ENCODE assay signal across 24 cellular contexts in the genomic region with DNA sequence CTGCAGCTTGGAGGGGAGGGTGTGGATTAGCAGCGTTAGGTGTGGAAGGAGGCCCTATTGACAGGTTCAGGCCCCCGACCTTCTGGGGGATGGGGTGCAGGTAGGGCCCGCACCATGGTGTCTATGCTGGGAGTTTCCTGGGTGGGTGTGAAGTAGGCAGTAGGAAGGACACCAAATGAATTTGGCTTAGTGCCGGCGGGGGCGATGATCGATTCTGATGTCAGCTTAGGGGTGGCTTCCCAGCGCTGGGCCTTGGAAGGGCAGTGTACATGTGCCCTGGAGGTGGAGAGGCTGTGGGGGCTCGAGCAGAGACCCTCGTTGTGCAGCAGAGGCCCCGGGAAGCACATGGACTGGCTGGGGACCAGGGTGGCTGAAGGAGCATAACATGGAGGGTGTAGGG. TPM values are rescaled to one million over a fixed set of nuclear protein-coding genes. Genes with fewer than 3 reads are reported as not detected.
DNase-seq lines count a peak whose midpoint lies in the region; ATAC-seq, FAIRE-seq and TF ChIP-seq lines count a peak whose summit lies in the region.
"Had no signal": no experiment of that assay in that cellular context is flagged by ENCODE, and none has a peak within 500 bp of the region (broad histone marks: within the 10 kb centered on the region; RNA-seq: fewer than 3 reads in every experiment).

No MANE protein-coding gene starts in this region.

- H3K9me3 Mint-ChIP-seq in endodermal cell = peaks cover 17% of the 10 kb centered on the region
- H3K9me3 Mint-ChIP-seq in nephron progenitor cell = peaks cover 25% of the 10 kb centered on the region

- no peak overlapping the region for H3K27ac ChIP-seq in HepG2 (ENCODE audit: extremely low read length, insufficient read depth, low read length)
- H3K27ac ChIP-seq in right lobe of liver = no peak overlapping the region
- no peak overlapping the region for H3K27ac ChIP-seq in endodermal cell (ENCODE audit: low read depth, low read length)
- no peak overlapping the region for H3K27ac ChIP-seq in neuronal stem cell (replicated peaks; ENCODE audit: low read length)
- H3K27ac ChIP-seq: A549; BLaER1 treated with 17β-estradiol and CSF1 and Interleukin-3, amounts not matched to agents 10 nM and 100 nM had no signal

- TF ChIP-seq CTCF in HepG2 (CRISPR knock-in tag; IDR thresholded peaks at IDR 0.05) (no peak), right lobe of liver (IDR thresholded peaks at IDR 0.05) (no peak), endodermal cell (conservative IDR thresholded peaks at IDR 0.05) (no peak), nephron progenitor cell (IDR thresholded peaks at IDR 0.05) (no peak)

- 38% methylated on average over 11 of the region's 11 CpGs for WGBS in HepG2 (ENCODE audit: low lambda C conversion rate)
- 53% methylated on average over 11 of the region's 11 CpGs for WGBS in right lobe of liver (ENCODE audit: insufficient coverage, low coverage, low lambda C conversion rate, missing lambda C conversion rate)
- 91 to 100% methylated on average over 6 to 11 of the region's 11 CpGs for WGBS in endodermal cell (ENCODE audit: insufficient coverage in 1 of 2, insufficient read length in 1 of 2), 2 experiments
- no CpG with 5 or more reads among the region's 11 CpGs for WGBS in neuronal stem cell (ENCODE audit: extremely low coverage in 2 of 2, insufficient read length in 2 of 2, insufficient replicate concordance in 1 of 2), 2 donors

- H4K20me1 ChIP-seq in HepG2 (ENCODE audit: insufficient read depth, low read length) = no peaks in the 10 kb centered on the region
- H4K20me1 ChIP-seq: BLaER1 treated with 17β-estradiol and CSF1 and Interleukin-3, amounts not matched to agents 10 nM and 100 nM had no signal

- peaks cover 4 to 67% of the 10 kb centered on the region in 2 experiments for H3K27me3 ChIP-seq in HepG2 (ENCODE audit: control insufficient read depth in 1 of 2, insufficient read depth in 2 of 2, low read length in 2 of 2)
- H3K27me3 ChIP-seq in right lobe of liver = no peaks in the 10 kb centered on the region
- H3K27me3 ChIP-seq in endodermal cell (ENCODE audit: control insufficient read depth, insufficient read depth, low read length, poor library complexity, severe bottlenecking) = no peaks in the 10 kb centered on the region
- peaks cover 0 to 6% (median 0%) of the 10 kb centered on the region in 3 experiments for H3K27me3 ChIP-seq in neuronal stem cell (ENCODE audit: control insufficient read depth in 3 of 3, insufficient read depth in 3 of 3, low read depth in 1 of 3, low read length in 3 of 3)
- H3K27me3 ChIP-seq: BLaER1 treated with 17β-estradiol and CSF1 and Interleukin-3, amounts not matched to agents 10 nM and 100 nM had no signal

- TF ChIP-seq EP300 in HepG2 (IDR thresholded peaks at IDR 0.05; ENCODE audit: low read depth in 2 of 2, low read length in 2 of 2) (no peak), HepG2 (CRISPR knock-in tag; IDR thresholded peaks at IDR 0.05; ENCODE audit: borderline replicate concordance) (no peak)

- no peaks in the 10 kb centered on the region for H3K9me3 ChIP-seq in HepG2 (ENCODE audit: low read length)
- no peaks in the 10 kb centered on the region for H3K9me3 ChIP-seq in right lobe of liver
- peaks cover 23% of the 10 kb centered on the region for H3K9me3 ChIP-seq in endodermal cell (ENCODE audit: control insufficient read depth, low read length)
- peaks cover 0 to 3% of the 10 kb centered on the region in 2 donors for H3K9me3 ChIP-seq in neuronal stem cell (replicated peaks in 1 of 2; ENCODE audit: control insufficient read depth in 2 of 2, insufficient read depth in 1 of 2, low read depth in 1 of 2, low read length in 2 of 2)
- H3K9me3 ChIP-seq: BE2C had no signal

- TF ChIP-seq POLR2A in HepG2 (IDR thresholded peaks at IDR 0.05; ENCODE audit: insufficient read depth in 1 of 2, low read depth in 2 of 2, low read length in 2 of 2) = no peak
- TF ChIP-seq POLR2A in right lobe of liver (IDR thresholded peaks at IDR 0.05) = no peak

- no peak overlapping the region for H4K8ac ChIP-seq in neuronal stem cell (ENCODE audit: low read depth, low read length)

- H3K27me3 Mint-ChIP-seq in endodermal cell (ENCODE audit: insufficient read depth) (peaks cover 20% of the 10 kb centered on the region), nephron progenitor cell (ENCODE audit: low read depth, poor library complexity) (peaks cover 38% of the 10 kb centered on the region)

- H3K79me1 ChIP-seq in neuronal stem cell (ENCODE audit: low read depth, low read length) = no peaks in the 10 kb centered on the region

- DNase-seq in HepG2 (ENCODE audit: low spot score) = no peak
- DNase-seq in right lobe of liver = no peak
- DNase-seq in endodermal cell = peak; percentile 12
- DNase-seq in neuronal stem cell (ENCODE audit: low spot score) = no peak
- DNase-seq in nephron progenitor cell = no peak
- DNase-seq: 8988T; ACHN; AML-193; BE2C; CD4-positive, alpha-beta T cell; CD8-positive, alpha-beta memory T cell; DMS 273 treated with DMSO at 0.1 percent for 48 hours; DMS79; EL; GDM1; GOT3; H7; HCEC 1CT had no signal

- BruUV-seq in HepG2 (replicated peaks; lab: Mats Ljungman, UMichigan) = no TSS peak

- CTCF ChIA-PET in HepG2 (lab: Yijun Ruan, JAX; ENCODE audit: low intra/inter-chr PET ratio, low total read pairs) = no interaction called here

- H2AK5ac ChIP-seq in neuronal stem cell (ENCODE audit: low read depth, low read length) = peak overlapping the region; percentile 31

- H3K4me1 ChIP-seq in HepG2 (ENCODE audit: insufficient read depth, low read length) (no peaks in the 10 kb centered on the region), right lobe of liver (peaks cover 0 to 4% (median 0%) of the 10 kb centered on the region in 4 donors), endodermal cell (ENCODE audit: control insufficient read depth, insufficient read depth, low read length) (peaks cover 3% of the 10 kb centered on the region), neuronal stem cell (ENCODE audit: control insufficient read depth in 2 of 2, insufficient read depth in 1 of 2, low read depth in 1 of 2, low read length in 2 of 2) (peaks cover 0 to 6% of the 10 kb centered on the region in 2 donors)
- H3K4me1 ChIP-seq: A549, BE2C had no signal

- no peaks in the 10 kb centered on the region for H3K36me3 ChIP-seq in HepG2 (replicated peaks in 1 of 2; ENCODE audit: control insufficient read depth in 1 of 2, insufficient read depth in 2 of 2, low read length in 2 of 2)
- no peaks in the 10 kb centered on the region for H3K36me3 ChIP-seq in right lobe of liver
- H3K36me3 ChIP-seq in endodermal cell (ENCODE audit: control insufficient read depth, insufficient read depth, low read length) = no peaks in the 10 kb centered on the region
- no peaks in the 10 kb centered on the region for H3K36me3 ChIP-seq in neuronal stem cell (replicated peaks in 1 of 2; ENCODE audit: control insufficient read depth in 2 of 2, insufficient read depth in 2 of 2, low read length in 2 of 2)
- H3K36me3 ChIP-seq: BE2C; BLaER1 treated with 17β-estradiol and CSF1 and Interleukin-3, amounts not matched to agents 10 nM and 100 nM had no signal

- POLR2A ChIA-PET in HepG2 (lab: Yijun Ruan, JAX) = no interaction called here

- H3K14ac ChIP-seq in neuronal stem cell (ENCODE audit: low read length) = no peak overlapping the region

- no peak overlapping the region for H3K23ac ChIP-seq in neuronal stem cell (ENCODE audit: low read depth, low read length, poor library complexity)

- no peak for ATAC-seq in HepG2
- ATAC-seq in right lobe of liver = no peak
- no peak for ATAC-seq in GM18517 (IDR thresholded peaks at IDR 0.05; ENCODE audit: unreplicated experiment)
- ATAC-seq: GM12878 had no signal

- H3K4me1 Mint-ChIP-seq in endodermal cell (peaks cover 8% of the 10 kb centered on the region), nephron progenitor cell (peaks cover 24% of the 10 kb centered on the region)

- H2BK12ac ChIP-seq in neuronal stem cell (ENCODE audit: low read length) = no peak overlapping the region

- intact Hi-C loops in HepG2 (cut with micrococcal nuclease; ENCODE audit: unreplicated experiment) = no loop called here
- intact Hi-C loops in right lobe of liver (cut with DNase I) = no loop called here

- H3K9ac ChIP-seq in HepG2 (ENCODE audit: insufficient read depth, low read depth, low read length) = no peak overlapping the region
- no peak overlapping the region for H3K9ac ChIP-seq in endodermal cell (ENCODE audit: extremely low read depth, low read length, poor library complexity, severe bottlenecking)
- no peak overlapping the region for H3K9ac ChIP-seq in neuronal stem cell (ENCODE audit: low read depth, low read length, poor library complexity)
- H3K9ac ChIP-seq: BLaER1 treated with 17β-estradiol and CSF1 and Interleukin-3, amounts not matched to agents 10 nM and 100 nM had no signal

- H3K18ac ChIP-seq in neuronal stem cell (ENCODE audit: low read length) = no peak overlapping the region

- H2AFZ ChIP-seq in HepG2 (ENCODE audit: low read length) = no peak overlapping the region
- no peak overlapping the region for H2AFZ ChIP-seq in neuronal stem cell (ENCODE audit: low read length)

- no peak overlapping the region for H3K4me3 Mint-ChIP-seq in endodermal cell
- H3K4me3 Mint-ChIP-seq in nephron progenitor cell = no peak overlapping the region
- H3K4me3 Mint-ChIP-seq: CD14-positive monocyte; CD4-positive, alpha-beta T cell; CD8-positive, alpha-beta memory T cell had no signal

- H3K4me2 ChIP-seq in HepG2 (ENCODE audit: low read depth, low read length) = no peak overlapping the region
- H3K4me2 ChIP-seq in neuronal stem cell (ENCODE audit: insufficient read depth, low read length, poor library complexity, severe bottlenecking) = no peak overlapping the region
- H3K4me2 ChIP-seq: A549 had no signal

- in situ Hi-C loops in HepG2 (cut with HindIII; ENCODE audit: extremely low pct_ligation_motif_present, low pct_unique_long_range_greater_than_20kb) = no loop called here

- H2BK15ac ChIP-seq in neuronal stem cell (ENCODE audit: low read length) = peak overlapping the region; percentile 17

- H3K79me2 ChIP-seq in HepG2 (ENCODE audit: insufficient read depth, low read length) = no peaks in the 10 kb centered on the region

- TF ChIP-seq RAD21 in HepG2 (CRISPR knock-in tag; IDR thresholded peaks at IDR 0.05) = no peak

- H2BK5ac ChIP-seq in neuronal stem cell (ENCODE audit: low read length) = no peak overlapping the region

- no peaks in the 10 kb centered on the region for H3K36me3 Mint-ChIP-seq in endodermal cell (ENCODE audit: low read depth)
- no peaks in the 10 kb centered on the region for H3K36me3 Mint-ChIP-seq in nephron progenitor cell (ENCODE audit: low read depth)
- H3K36me3 Mint-ChIP-seq: CD14-positive monocyte; CD8-positive, alpha-beta memory T cell had no signal

- H4K91ac ChIP-seq in neuronal stem cell (ENCODE audit: low read depth, low read length, poor library complexity) = no peak overlapping the region

- H2BK120ac ChIP-seq in neuronal stem cell (ENCODE audit: low read depth, low read length) = no peak overlapping the region

- no peak for FAIRE-seq in HepG2 (lab: Jason Lieb, UNC)
- FAIRE-seq: A549, D721Med, GM12878 had no signal

- H3K4me3 ChIP-seq in HepG2 (replicated peaks in 1 of 3; ENCODE audit: insufficient read depth in 1 of 3, low read depth in 2 of 3, low read length in 3 of 3) (no peak overlapping the region), right lobe of liver (no peak overlapping the region), endodermal cell (ENCODE audit: low read length) (no peak overlapping the region), neuronal stem cell (ENCODE audit: low read length in 2 of 2) (no peak overlapping the region)
- H3K4me3 ChIP-seq: A549; BLaER1 treated with 17β-estradiol and CSF1 and Interleukin-3, amounts not matched to agents 10 nM and 100 nM; GM12878 had no signal

- no peak overlapping the region for H3K4ac ChIP-seq in neuronal stem cell (ENCODE audit: low read length)

- H3K27ac Mint-ChIP-seq in endodermal cell (no peak overlapping the region), nephron progenitor cell (no peak overlapping the region)
- H3K27ac Mint-ChIP-seq: CD14-positive monocyte; CD4-positive, alpha-beta T cell; CD8-positive, alpha-beta memory T cell had no signal

RNA-seq across cellular contexts. Expression of gene DCDC2C, which starts 21.6 kb away (rescaled TPM):
- total RNA-seq in HepG2 (2016; rRNA removed; fragmentation: Illumina TruSeq; extraction: Trizol) (not detected in 2 replicates), right lobe of liver (not detected), endodermal cell (not detected)
- not detected in 2 replicates for total RNA-seq in HepG2 (2016; cell fraction: cytosol; rRNA removed; fragmentation: Illumina TruSeq; extraction: Trizol; ENCODE audit: low read depth)
- total RNA-seq in HepG2 (2016; cell fraction: insoluble cytoplasmic fraction; rRNA removed; fragmentation: Illumina TruSeq; extraction: Trizol) = not detected in 2 replicates
- total RNA-seq in HepG2 (2016; cell fraction: membrane; rRNA removed; fragmentation: Illumina TruSeq; extraction: Trizol) = not detected in 2 replicates
- total RNA-seq in HepG2 (2016; cell fraction: nucleus; rRNA removed; fragmentation: Illumina TruSeq; extraction: Trizol) = not detected in 2 replicates
- polyA plus RNA-seq in HepG2 (2011; rRNA removed) = not detected in 2 replicates
- polyA plus RNA-seq in HepG2 (2011; cell fraction: cytosol; rRNA removed) = not detected in 2 replicates
- not detected in 2 replicates for polyA plus RNA-seq in HepG2 (2011; cell fraction: nucleus; rRNA removed)
- not detected in 2 replicates for polyA plus RNA-seq in HepG2 (2012)
- not detected in 2 replicates for polyA plus RNA-seq in HepG2 (2016; cell fraction: cytosol; fragmentation: Illumina TruSeq; extraction: Trizol; ENCODE audit: low read depth)
- not detected in 2 replicates for polyA plus RNA-seq in HepG2 (2016; cell fraction: insoluble cytoplasmic fraction; fragmentation: Illumina TruSeq; extraction: Trizol; ENCODE audit: low read depth)
- not detected in 2 replicates for polyA plus RNA-seq in HepG2 (2016; cell fraction: membrane; fragmentation: Illumina TruSeq; extraction: Trizol; ENCODE audit: low read depth)
- polyA plus RNA-seq in HepG2 (2016; cell fraction: nucleus; fragmentation: Illumina TruSeq; extraction: Trizol; ENCODE audit: insufficient read depth, low read depth) = not detected in 2 replicates
- not detected in 2 replicates for polyA minus RNA-seq in HepG2 (2011; rRNA and poly(A)+ RNA removed; ENCODE audit: low replicate concordance)
- not detected in 2 replicates for polyA minus RNA-seq in HepG2 (2011; cell fraction: cytosol; rRNA and poly(A)+ RNA removed)
- polyA minus RNA-seq in HepG2 (2011; cell fraction: nucleus; rRNA and poly(A)+ RNA removed) = not detected in 2 replicates
- not detected for polyA plus RNA-seq in endodermal cell (2013, experiment 1 of 2)
- not detected for polyA plus RNA-seq in endodermal cell (2013, experiment 2 of 2)
- not detected for polyA plus RNA-seq in neuronal stem cell (2013, experiment 1 of 2)
- polyA plus RNA-seq in neuronal stem cell (2013, experiment 2 of 2) = not detected
- total RNA-seq: CD4-positive, alpha-beta T cell; CD8-positive, alpha-beta memory T cell; GM12878; H7 had no signal
- polyA plus RNA-seq: A549; CD14-positive monocyte; CD8-positive, alpha-beta memory T cell; GM12878 had no signal
